Comparison of ENCODE assay signal across 11 cellular contexts in genomic region chr1:44375547-44375946, GRCh38.
"Had no signal": no experiment of that assay in that cellular context is flagged by ENCODE, and none has a peak within 500 bp of the region (broad histone marks: within the 10 kb centered on the region; RNA-seq: fewer than 3 reads in every experiment).

No MANE protein-coding gene starts in this region.

- H3K4me1 ChIP-seq: HAP-1 had no signal

- DNase-seq: GM23248, GOT3, H7, H9, HCEC 1CT, HFFc6 had no signal

- H3K9me3 ChIP-seq: HAP-1 had no signal

- H3K36me3 ChIP-seq: HAP-1 had no signal

- H3K4me3 ChIP-seq: GM23248, GM23338, HAP-1 had no signal

- H2AFZ ChIP-seq: GM23248, GM23338 had no signal

- ATAC-seq: GM23338, HCT116 had no signal

- H3K27ac ChIP-seq: GM23248 had no signal

- H3K4me2 ChIP-seq: GM23338 had no signal

- FAIRE-seq: H1, H54 had no signal

- H3K4me3 Mint-ChIP-seq: GM23338, H9, HFFc6 had no signal

- H3K9me3 Mint-ChIP-seq: GM23338, H9, HFFc6 had no signal

- H3K27ac Mint-ChIP-seq: GM23338, HFFc6 had no signal

- H3K9ac ChIP-seq: GM23248 had no signal
